ENCODE assay signal across 18 cellular contexts in genomic region chr2:158045362-158045761, GRCh38. TPM values are rescaled to one million over a fixed set of nuclear protein-coding genes. Genes with fewer than 3 reads are reported as not detected.
DNase-seq lines count a peak whose midpoint lies in the region; ATAC-seq and TF ChIP-seq lines count a peak whose summit lies in the region.
"Had no signal": no experiment of that assay in that cellular context is flagged by ENCODE, and none has a peak within 500 bp of the region (broad histone marks: within the 10 kb centered on the region; RNA-seq: fewer than 3 reads in every experiment).

No MANE protein-coding gene starts in this region.

- intact Hi-C loops in colonic mucosa (cut with DNase I): loop anchor here (10.0 kb wide), 1 partner anchor 419 kb away; no protein-coding TSS in a partner anchor

- H3K27ac Mint-ChIP-seq in neural progenitor cell: no peak overlapping the region

- H3K27me3 ChIP-seq in colonic mucosa (no peaks in the 10 kb centered on the region), neural progenitor cell (no peaks in the 10 kb centered on the region)
- H3K27me3 ChIP-seq: cardiac muscle cell, heart right ventricle, upper lobe of left lung had no signal

- no peaks in the 10 kb centered on the region for H3F3A ChIP-seq in neural progenitor cell (ENCODE audit: low read depth)

- no peak overlapping the region for H3K4me2 ChIP-seq in neural progenitor cell

- H3K4me1 ChIP-seq in colonic mucosa: no peaks in the 10 kb centered on the region
- peaks cover 12% of the 10 kb centered on the region for H3K4me1 ChIP-seq in neural progenitor cell
- H3K4me1 ChIP-seq: HAP-1 had no signal

- TF ChIP-seq CTCF in LNCAP (IDR thresholded peaks at IDR 0.05) (peak; percentile 53; the same call in 1 of the 2 replicates), colonic mucosa (IDR thresholded peaks at IDR 0.05) (peak; percentile 46), neural progenitor cell (IDR thresholded peaks at IDR 0.05) (peak; percentile 45)

- no peak overlapping the region for H3K9ac ChIP-seq in colonic mucosa (ENCODE audit: low read depth in 2 of 2, low read length in 2 of 2)
- no peak overlapping the region for H3K9ac ChIP-seq in neural progenitor cell

- H3K9me3 Mint-ChIP-seq in neural progenitor cell: no peaks in the 10 kb centered on the region

- H3K79me2 ChIP-seq in neural progenitor cell (ENCODE audit: low read depth): no peaks in the 10 kb centered on the region

- peaks cover 18% of the 10 kb centered on the region for H3K4me1 Mint-ChIP-seq in neural progenitor cell

- H3K4me3 ChIP-seq in colonic mucosa (no peak overlapping the region), neural progenitor cell (no peak overlapping the region)
- H3K4me3 ChIP-seq: cardiac muscle cell, HAP-1, heart right ventricle, upper lobe of left lung had no signal

- no peak overlapping the region for H3K27ac ChIP-seq in colonic mucosa
- no peak overlapping the region for H3K27ac ChIP-seq in neural progenitor cell
- H3K27ac ChIP-seq: cardiac muscle cell had no signal

- H2AFZ ChIP-seq in neural progenitor cell (replicated peaks): no peak overlapping the region

- no peaks in the 10 kb centered on the region for H3K9me3 ChIP-seq in colonic mucosa
- no peaks in the 10 kb centered on the region for H3K9me3 ChIP-seq in neural progenitor cell (ENCODE audit: low read depth)
- H3K9me3 ChIP-seq: HAP-1, heart right ventricle, upper lobe of left lung had no signal

- peaks cover 2% of the 10 kb centered on the region for H3K27me3 Mint-ChIP-seq in neural progenitor cell (ENCODE audit: insufficient read depth, low read depth)

- H3K4me3 Mint-ChIP-seq in neural progenitor cell: no peak overlapping the region

- ATAC-seq in HG02588 (IDR thresholded peaks at IDR 0.05; ENCODE audit: unreplicated experiment): no peak
- ATAC-seq: heart right ventricle had no signal

- DNase-seq in NCI-H2107 (lab: John Stamatoyannopoulos, UW): peak; percentile 4
- no peak for DNase-seq in NCI-H2107 treated with DMSO at 0.1 percent for 48 hours (lab: John Stamatoyannopoulos, UW; ENCODE audit: unreplicated experiment)
- DNase-seq in colonic mucosa: peak; percentile 41
- DNase-seq in neural progenitor cell (ENCODE audit: low spot score): peak; percentile 36
- no peak for DNase-seq in activated CD4-positive, alpha-beta T cell treated with anti-CD3 and anti-CD28 coated beads for 4 hours
- no peak for DNase-seq in NCI-H1694 (lab: John Stamatoyannopoulos, UW)
- DNase-seq: activated naive CD4-positive, alpha-beta T cell treated with Interleukin-2 at 50 U/mL for 16 hours; heart right ventricle; mesenchymal stem cell; stimulated activated CD8-positive, alpha-beta memory T cell treated with anti-CD3 and anti-CD28 coated beads, Interleukin-4, amount 100 ng/mL, for 48 hours; upper lobe of left lung had no signal

- no peaks in the 10 kb centered on the region for H4K20me1 ChIP-seq in neural progenitor cell (ENCODE audit: low read depth)

- no peaks in the 10 kb centered on the region for H3K36me3 Mint-ChIP-seq in neural progenitor cell

- no peaks in the 10 kb centered on the region for H3K36me3 ChIP-seq in colonic mucosa
- H3K36me3 ChIP-seq in neural progenitor cell: no peaks in the 10 kb centered on the region
- H3K36me3 ChIP-seq: cardiac muscle cell, HAP-1, heart right ventricle, upper lobe of left lung had no signal

RNA-seq across cellular contexts. Expression of gene UPP2, which starts 56.3 kb away (rescaled TPM):
- total RNA-seq in colonic mucosa (not detected), neural progenitor cell (ENCODE audit: low replicate concordance) (not detected in 2 replicates)
- total RNA-seq: activated CD8-positive, alpha-beta memory T cell treated with anti-CD3 and anti-CD28 coated beads for 36 hours; cardiac muscle cell; heart right ventricle; HT1080; T-helper 2 cell treated with Interferon-gamma antibody and Interleukin-4, amounts not matched to agents 100 ng/mL and 5 ng/mL, for 36 hours; upper lobe of left lung had no signal

Comparison
In these comparisons a context has a peak if more than half of its experiments do, and no peak if none do; other contexts are left out.
1. DNase-seq: peak in NCI-H2107 (single experiment), colonic mucosa (single experiment) and neural progenitor cell (single experiment); none in NCI-H2107 treated with DMSO at 0.1 percent for 48 hours (single experiment), activated CD4-positive, alpha-beta T cell treated with anti-CD3 and anti-CD28 coated beads for 4 hours (0 of 2) and NCI-H1694 (single experiment).
2. Peak in every context shown above with its lines, with median percentiles within 50 percentile points of each other: CTCF ChIP-seq.